In the genomic region with DNA sequence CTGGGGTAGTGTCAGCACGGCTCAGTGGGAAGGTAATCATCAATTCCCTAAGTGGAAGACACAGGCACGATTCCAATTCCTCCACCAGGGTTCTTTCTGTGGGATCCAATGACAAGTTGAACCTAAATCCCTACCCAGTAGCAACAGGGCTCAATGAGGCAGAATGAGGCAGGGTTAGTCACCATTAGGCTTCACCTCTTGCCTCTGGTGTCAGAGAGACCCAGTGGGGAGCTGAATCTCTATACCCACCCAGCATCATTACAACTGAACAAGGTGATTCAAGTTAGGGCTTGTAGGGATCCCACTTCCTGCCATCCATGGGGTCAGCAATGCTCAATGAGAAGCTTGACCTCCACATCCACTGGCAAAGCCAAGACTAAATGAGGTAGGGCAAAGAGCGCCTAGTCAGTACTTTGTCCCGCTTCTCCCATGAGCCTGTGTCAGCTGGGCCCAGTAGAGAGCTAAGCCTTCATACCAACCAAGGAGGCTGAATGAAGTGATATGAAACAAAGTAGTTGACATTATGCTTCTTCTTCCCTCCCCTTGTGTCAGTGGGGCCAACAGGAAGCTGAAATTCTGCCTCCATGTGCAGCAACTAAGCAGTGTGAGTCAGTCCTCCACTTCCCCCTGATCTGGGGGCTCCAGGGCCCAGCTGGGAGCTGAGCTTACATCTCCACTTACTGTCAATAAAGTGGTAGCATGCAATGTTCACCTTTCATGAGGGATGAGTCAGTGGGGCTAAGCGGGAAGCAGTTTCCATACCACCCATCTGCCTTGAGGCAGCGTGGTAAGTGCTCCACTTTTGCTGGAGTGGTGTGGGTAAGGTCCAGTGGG, we compare ENCODE assay signal across 10 cellular contexts. TPM values are rescaled to one million over a fixed set of nuclear protein-coding genes. Genes with fewer than 3 reads are reported as not detected.
A peak's percentile ranks its signal among the peaks of the same experiment; 100 is the strongest.
DNase-seq lines count a peak whose midpoint lies in the region; ATAC-seq and TF ChIP-seq lines count a peak whose summit lies in the region.
"Had no signal": no experiment of that assay in that cellular context is flagged by ENCODE, and none has a peak within 500 bp of the region (broad histone marks: within the 10 kb centered on the region; RNA-seq: fewer than 3 reads in every experiment).

No MANE protein-coding gene starts in this region.

- H3K4me1 Mint-ChIP-seq in Calu3 (ENCODE audit: low read depth, unreplicated experiment) = no peaks in the 10 kb centered on the region
- peaks cover 8% of the 10 kb centered on the region for H3K4me1 Mint-ChIP-seq in activated naive CD4-positive, alpha-beta T cell treated with anti-CD3 and anti-CD28 coated beads, Interleukin-2, amount 50 U/mL, for 24 hours

- no peak overlapping the region for H3K4me3 ChIP-seq in ovary
- H3K4me3 ChIP-seq in colonic mucosa = no peak overlapping the region

- no peak for TF ChIP-seq POLR2A in ovary (IDR thresholded peaks at IDR 0.05)

- H3K36me3 Mint-ChIP-seq in Calu3 (ENCODE audit: insufficient read depth, unreplicated experiment) = peaks cover 9% of the 10 kb centered on the region
- no peaks in the 10 kb centered on the region for H3K36me3 Mint-ChIP-seq in activated naive CD4-positive, alpha-beta T cell treated with anti-CD3 and anti-CD28 coated beads, Interleukin-2, amount 50 U/mL, for 24 hours

- intact Hi-C loops in Calu3 (cut with micrococcal nuclease; ENCODE audit: unreplicated experiment) = no loop called here
- intact Hi-C loops in ovary (cut with DNase I) = no loop called here
- intact Hi-C loops in colonic mucosa (cut with DNase I) = no loop called here

- H3K27ac ChIP-seq in ovary (no peak overlapping the region), colonic mucosa (no peak overlapping the region)

- no peaks in the 10 kb centered on the region for H3K9me3 Mint-ChIP-seq in Calu3 (ENCODE audit: low read depth, unreplicated experiment)
- no peaks in the 10 kb centered on the region for H3K9me3 Mint-ChIP-seq in activated naive CD4-positive, alpha-beta T cell treated with anti-CD3 and anti-CD28 coated beads, Interleukin-2, amount 50 U/mL, for 24 hours

- H3K9me3 ChIP-seq in ovary (no peaks in the 10 kb centered on the region), colonic mucosa (no peaks in the 10 kb centered on the region)

- no peak overlapping the region for H3K27ac Mint-ChIP-seq in Calu3 (ENCODE audit: unreplicated experiment)
- H3K27ac Mint-ChIP-seq in activated naive CD4-positive, alpha-beta T cell treated with anti-CD3 and anti-CD28 coated beads, Interleukin-2, amount 50 U/mL, for 24 hours = peak overlapping the region; percentile 62

- DNase-seq in Calu3 = peak; percentile 15
- DNase-seq in M059J (ENCODE audit: low read depth) = peak; percentile 13
- DNase-seq in left kidney (ENCODE audit: low read depth, low spot score) = peak; percentile 0
- no peak for DNase-seq in ovary
- DNase-seq in colonic mucosa = no peak
- DNase-seq: NCI-H1092 treated with DMSO at 0.1 percent for 48 hours had no signal

- 69 to 74% (median 72%) methylated on average over 6 of the region's 6 CpGs for WGBS in ovary, 3 donors

- ATAC-seq in GM18520 (IDR thresholded peaks at IDR 0.05; ENCODE audit: unreplicated experiment) = no peak
- no peak for ATAC-seq in HG03439 (IDR thresholded peaks at IDR 0.05; ENCODE audit: unreplicated experiment)
- ATAC-seq: right cardiac atrium had no signal

- no peaks in the 10 kb centered on the region for H3K27me3 ChIP-seq in ovary
- no peaks in the 10 kb centered on the region for H3K27me3 ChIP-seq in colonic mucosa

- CTCF ChIA-PET in Calu3 (lab: Charles Lee) = interaction anchor here (0.7 to 0.9 kb wide), 3 partner anchors 36 to 154 kb away, joined by 3 to 4 read pairs (median 3); partner anchors contain the start of genes DNAAF6, NUP62CL and RBM41

- peak overlapping the region; percentile 71 for H3K4me3 Mint-ChIP-seq in Calu3 (ENCODE audit: low read depth, unreplicated experiment)
- H3K4me3 Mint-ChIP-seq in activated naive CD4-positive, alpha-beta T cell treated with anti-CD3 and anti-CD28 coated beads, Interleukin-2, amount 50 U/mL, for 24 hours = peak overlapping the region; percentile 81

- no peak for TF ChIP-seq EP300 in ovary (IDR thresholded peaks at IDR 0.05)

- H3K4me1 ChIP-seq in ovary (ENCODE audit: insufficient read depth) (no peaks in the 10 kb centered on the region), colonic mucosa (no peaks in the 10 kb centered on the region)

- H3K27me3 Mint-ChIP-seq in Calu3 (ENCODE audit: unreplicated experiment) = no peaks in the 10 kb centered on the region
- H3K27me3 Mint-ChIP-seq in activated naive CD4-positive, alpha-beta T cell treated with anti-CD3 and anti-CD28 coated beads, Interleukin-2, amount 50 U/mL, for 24 hours = peaks cover 1% of the 10 kb centered on the region

- TF ChIP-seq CTCF in Calu3 (IDR thresholded peaks at IDR 0.05; ENCODE audit: unreplicated experiment) (no peak), ovary (IDR thresholded peaks at IDR 0.05) (no peak), colonic mucosa (IDR thresholded peaks at IDR 0.05) (no peak)

- BruUV-seq in Calu3 (replicated peaks; lab: Mats Ljungman, UMichigan) = no TSS peak

- H3K9ac ChIP-seq in colonic mucosa (ENCODE audit: low read depth in 2 of 2, low read length in 2 of 2) = no peak overlapping the region

- no peaks in the 10 kb centered on the region for H3K36me3 ChIP-seq in ovary
- H3K36me3 ChIP-seq in colonic mucosa = no peaks in the 10 kb centered on the region

RNA-seq across cellular contexts. Expression of gene RBM41, which starts 36.4 kb away (rescaled TPM):
- 36.0 and 41.1 TPM in 2 replicates for total RNA-seq in Calu3 (2022)
- 10.4 and 11.3 TPM in 2 replicates for total RNA-seq in M059J (2014; rRNA removed; shearing (Covaris generic))
- total RNA-seq in ovary = 10 to 100 TPM; 10.8 to 13.6 (median 12.1) TPM
- 1 to 10 TPM; 5.4 to 7.5 TPM for polyA plus RNA-seq in ovary
- 10 to 100 TPM; 14.3 to 21.9 TPM for total RNA-seq in colonic mucosa

RNA-seq across cellular contexts. Expression of gene NUP62CL, which starts 51.2 kb away (rescaled TPM):
- total RNA-seq in Calu3 (2022) = 14.6 and 18.0 TPM in 2 replicates
- not detected in 2 replicates for total RNA-seq in M059J (2014; rRNA removed; shearing (Covaris generic))
- total RNA-seq in ovary = 10 to 100 TPM in 1 of 7 donors, 1 to 10 TPM in 4, under 1 TPM in 2; 0.42 to 13.7 (median 1.8) TPM
- polyA plus RNA-seq in ovary = under 1 TPM; 0.53 to 0.55 TPM
- 1 to 10 TPM; 3.7 to 5.6 TPM for total RNA-seq in colonic mucosa

RNA-seq across cellular contexts. Expression of gene DNAAF6, which starts 51.4 kb away (rescaled TPM):
- total RNA-seq in Calu3 (2022) (not detected in 2 replicates), ovary (1 to 10 TPM in 1 of 7 donors, under 1 TPM in 2, not detected in 4; 0.20 to 1.1 (median 0.25) TPM), colonic mucosa (not detected)
- total RNA-seq in M059J (2014; rRNA removed; shearing (Covaris generic)) = 0.10 TPM in 1 of 2 replicates, not detected in the other
- polyA plus RNA-seq in ovary = not detected
- total RNA-seq: right cardiac atrium had no signal
- polyA plus RNA-seq: right cardiac atrium had no signal

Comparison
In these comparisons a context has a peak if more than half of its experiments do, and no peak if none do; other contexts are left out.
1. DNase-seq: peak in Calu3 (single experiment), M059J (single experiment) and left kidney (single experiment); none in ovary (0 of 5) and colonic mucosa (single experiment).